ENCODE assay signal across 8 cellular contexts in genomic region chr13:44141725-44142539, GRCh38.
A peak's percentile ranks its signal among the peaks of the same experiment; 100 is the strongest.
DNase-seq lines count a peak whose midpoint lies in the region; ATAC-seq, FAIRE-seq and TF ChIP-seq lines count a peak whose summit lies in the region.

No MANE protein-coding gene starts in this region.

- no peaks in the 10 kb centered on the region for H3K36me3 Mint-ChIP-seq in immature natural killer cell

- H3K27me3 ChIP-seq in ACC112 (ENCODE audit: insufficient read depth, low read length) (no peaks in the 10 kb centered on the region), bronchial epithelial cell (ENCODE audit: control insufficient read depth, insufficient read depth, low read length) (no peaks in the 10 kb centered on the region)

- no peak for FAIRE-seq in bronchial epithelial cell (lab: Jason Lieb, UNC)

- ATAC-seq in GM18867 (IDR thresholded peaks at IDR 0.05; ENCODE audit: unreplicated experiment) (peak; percentile 100), HG03097 (IDR thresholded peaks at IDR 0.05; ENCODE audit: low FRiP score, unreplicated experiment) (peak; percentile 100)

- H3K4me3 Mint-ChIP-seq in immature natural killer cell: peak overlapping the region; percentile 90 to 97 (median 93)

- peaks cover 19% of the 10 kb centered on the region for H3K4me1 ChIP-seq in ACC112 (ENCODE audit: control insufficient read depth, insufficient read depth, low read length, unreplicated experiment)

- H3K4me3 ChIP-seq in ACC112 (ENCODE audit: low read depth, low read length): peak overlapping the region; percentile 81
- H3K4me3 ChIP-seq in WI38 (ENCODE audit: low read depth, low read length): peak overlapping the region; percentile 64
- H3K4me3 ChIP-seq in bronchial epithelial cell (ENCODE audit: low read depth, low read length): peak overlapping the region; percentile 59

- H3K36me3 ChIP-seq in ACC112 (ENCODE audit: insufficient read depth, low read length) (no peaks in the 10 kb centered on the region), bronchial epithelial cell (ENCODE audit: control insufficient read depth, insufficient read depth, low read length) (no peaks in the 10 kb centered on the region)

- no peaks in the 10 kb centered on the region for H3K9me3 Mint-ChIP-seq in immature natural killer cell

- H3K27ac Mint-ChIP-seq in immature natural killer cell: peak overlapping the region; percentile 85 to 97 (median 92)

- H3K27me3 Mint-ChIP-seq in immature natural killer cell (ENCODE audit: low read depth in 3 of 3): peaks cover 4 to 7% (median 4%) of the 10 kb centered on the region in 3 donors

- no peaks in the 10 kb centered on the region for H3K79me2 ChIP-seq in ACC112 (ENCODE audit: control insufficient read depth, insufficient read depth, low read length, unreplicated experiment)

- no peak for TF ChIP-seq CTCF in WI38 (IDR thresholded peaks at IDR 0.05; ENCODE audit: low read depth, low read length)
- TF ChIP-seq CTCF in bronchial epithelial cell (IDR thresholded peaks at IDR 0.05; ENCODE audit: insufficient read depth, low read length, severe bottlenecking): no peak

- H2AFZ ChIP-seq in ACC112 (ENCODE audit: low read length, unreplicated experiment): peak overlapping the region; percentile 77

- DNase-seq in NCI-H2171 treated with DMSO at 0.1 percent for 48 hours (lab: John Stamatoyannopoulos, UW) (peak; percentile 72), bronchial epithelial cell (ENCODE audit: low read depth) (peak; percentile 79), immature natural killer cell (peak; percentile 97), smooth muscle cell of the brain vasculature (ENCODE audit: low read depth, low spot score) (peak; percentile 83)

- H3K27ac ChIP-seq in ACC112 (ENCODE audit: low read depth, low read length): peak overlapping the region; percentile 86

- H3K4me1 Mint-ChIP-seq in immature natural killer cell: peaks cover 16 to 22% of the 10 kb centered on the region in 2 donors

Comparison
In these comparisons a context has a peak if more than half of its experiments do, and no peak if none do; other contexts are left out.
1. Peak in every context shown above with its lines: DNase-seq, ATAC-seq, H3K4me3 ChIP-seq and H3K27ac ChIP-seq.